Comparison of ENCODE assay signal across 23 cellular contexts in the genomic region with DNA sequence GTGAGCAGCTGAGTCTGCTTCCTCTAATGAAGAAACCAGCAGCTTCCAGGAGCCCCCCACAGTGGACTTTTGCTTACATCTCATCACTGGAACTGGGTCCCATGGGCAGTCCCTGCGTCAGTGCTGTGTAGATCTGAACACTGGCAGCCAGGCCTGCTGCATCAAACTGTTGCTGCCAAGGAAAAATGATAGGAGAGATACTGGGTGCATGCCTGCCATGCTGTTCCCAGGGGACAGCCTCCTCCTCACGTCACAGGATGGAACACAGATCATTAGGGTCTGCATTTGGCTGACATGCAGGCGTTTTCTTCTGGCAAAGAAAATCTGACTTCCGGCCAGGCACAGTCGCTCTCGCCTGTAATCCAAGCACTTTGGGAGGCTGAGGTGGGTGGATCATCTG.
"Had no signal": no experiment of that assay in that cellular context is flagged by ENCODE, and none has a peak within 500 bp of the region (broad histone marks: within the 10 kb centered on the region; RNA-seq: fewer than 3 reads in every experiment).

No MANE protein-coding gene starts in this region.

- H2AFZ ChIP-seq: neural progenitor cell, parathyroid adenoma had no signal

- H3K9me3 ChIP-seq: ovary, psoas muscle, right lobe of liver, sigmoid colon, thoracic aorta, thyroid gland, upper lobe of left lung, vagina had no signal

- H3K27me3 ChIP-seq: ovary, right lobe of liver, thyroid gland, upper lobe of left lung, vagina had no signal

- DNase-seq: occipital lobe; ovary; psoas muscle; right cardiac atrium; right lobe of liver; sigmoid colon; small intestine; stimulated activated CD4-positive, alpha-beta T cell treated with anti-CD3 and anti-CD28 coated beads, Interleukin-15, amount 100 ng/mL, for 24 hours; stimulated activated CD4-positive, alpha-beta T cell treated with anti-CD3 and anti-CD28 coated beads, Interleukin-2, amount 100 ng/mL, for 24 hours; stimulated activated CD4-positive, alpha-beta T cell treated with anti-CD3 and anti-CD28 coated beads, Interleukin-2, amount 100 ng/mL, for 48 hours; stimulated activated CD4-positive, alpha-beta T cell treated with anti-CD3 and anti-CD28 coated beads, Interleukin-4, amount 100 ng/mL, for 24 hours; stimulated activated naive B cell treated with anti-CD40 and anti-IgM and Interleukin-4, amounts not matched to agents 10 μg/mL and 1 μg/mL and 100 μg/mL, for 72 hours; stimulated activated naive CD4-positive, alpha-beta T cell treated with Interleukin-2 at 50 U/mL for 16 hours; stomach; thyroid gland; trophoblast cell; upper lobe of left lung had no signal

- ATAC-seq: psoas muscle; right cardiac atrium; right lobe of liver; stimulated activated effector memory CD8-positive, alpha-beta T cell treated with anti-CD3 and anti-CD28 coated beads, Interleukin-12 subunit alpha, Interleukin-12 subunit beta, amount 100 ng/mL, for 72 hours; stimulated activated naive B cell treated with anti-CD40 and anti-IgM and Interleukin-4, amounts not matched to agents 10 μg/mL and 1 μg/mL and 100 μg/mL, for 72 hours had no signal

- H3K4me2 ChIP-seq: neural progenitor cell had no signal

- H3K4me3 ChIP-seq: neural progenitor cell, ovary, psoas muscle, right lobe of liver, sigmoid colon, stomach, thoracic aorta, thyroid gland, tibial nerve, upper lobe of left lung, vagina had no signal

- H3K9ac ChIP-seq: neural progenitor cell, parathyroid adenoma had no signal

- H3K79me2 ChIP-seq: parathyroid adenoma had no signal

- H3K36me3 ChIP-seq: neural progenitor cell, ovary, right lobe of liver, sigmoid colon, stomach, thoracic aorta, thyroid gland, tibial nerve, upper lobe of left lung, vagina had no signal

- H3K4me1 ChIP-seq: parathyroid adenoma, psoas muscle, right lobe of liver, sigmoid colon, stomach, thyroid gland, tibial nerve, upper lobe of left lung, vagina had no signal

- H3K27ac ChIP-seq: neural progenitor cell, ovary, parathyroid adenoma, psoas muscle, right lobe of liver, sigmoid colon, stomach, thoracic aorta, thyroid gland, tibial nerve, upper lobe of left lung, vagina had no signal
